19 cellular contexts compared by ENCODE assay signal in genomic region chr13:39414339-39414738, GRCh38.
A peak's percentile ranks its signal among the peaks of the same experiment; 100 is the strongest.
DNase-seq lines count a peak whose midpoint lies in the region; ATAC-seq and TF ChIP-seq lines count a peak whose summit lies in the region.
"Had no signal": no experiment of that assay in that cellular context is flagged by ENCODE, and none has a peak within 500 bp of the region (broad histone marks: within the 10 kb centered on the region; RNA-seq: fewer than 3 reads in every experiment).

No MANE protein-coding gene starts in this region.

- ATAC-seq in GM21825 (IDR thresholded peaks at IDR 0.05; ENCODE audit: unreplicated experiment) (peak; percentile 75), GM21360 (IDR thresholded peaks at IDR 0.05; ENCODE audit: unreplicated experiment) (no peak), HG03097 (IDR thresholded peaks at IDR 0.05; ENCODE audit: low FRiP score, unreplicated experiment) (no peak), GM21528 (IDR thresholded peaks at IDR 0.05; ENCODE audit: low FRiP score, unreplicated experiment) (no peak)
- ATAC-seq: activated T-helper 17 cell treated with anti-CD3 and anti-CD28 coated beads, Interleukin-2, amount 50 U/mL, for 72 hours; stimulated activated naive CD8-positive, alpha-beta T cell treated with anti-CD3 and anti-CD28 coated beads, Interleukin-15, Interleukin-2, amounts not matched to agents 100 U/mL and 50 U/mL, for 24 hours had no signal

- DNase-seq in GM12865 (ENCODE audit: low read depth) (peak; percentile 23), esophagus muscularis mucosa (ENCODE audit: extremely low spot score) (no peak), NCI-H524 (lab: John Stamatoyannopoulos, UW) (no peak)
- DNase-seq: activated CD4-positive, CD25-positive, alpha-beta regulatory T cell; central memory CD4-positive, alpha-beta T cell; endodermal cell; NCI-H2081 treated with DMSO at 0.1 percent for 48 hours; NCI-H510A; retina; SIG-M5; stimulated activated naive CD8-positive, alpha-beta T cell treated with anti-CD3 and anti-CD28 coated beads, Interleukin-15, Interleukin-2, amounts not matched to agents 100 U/mL and 50 U/mL, for 24 hours; T-helper 2 cell had no signal

- no peak for TF ChIP-seq POLR2A in esophagus muscularis mucosa (IDR thresholded peaks at IDR 0.05; ENCODE audit: low read depth)

- H3K9me3 ChIP-seq in esophagus muscularis mucosa (no peaks in the 10 kb centered on the region), subcutaneous abdominal adipose tissue (ENCODE audit: control insufficient read depth in 5 of 5, low read length in 5 of 5) (no peaks in the 10 kb centered on the region)

- H3K4me3 ChIP-seq in GM12865 (ENCODE audit: low read depth, low read length) (no peak overlapping the region), esophagus muscularis mucosa (no peak overlapping the region), subcutaneous abdominal adipose tissue (ENCODE audit: low read depth in 1 of 5, low read length in 5 of 5) (no peak overlapping the region)

- no peaks in the 10 kb centered on the region for H3K36me3 ChIP-seq in esophagus muscularis mucosa
- H3K36me3 ChIP-seq in subcutaneous abdominal adipose tissue (ENCODE audit: control insufficient read depth in 5 of 5, insufficient read depth in 5 of 5, low read length in 5 of 5): no peaks in the 10 kb centered on the region

- H3K27ac ChIP-seq in esophagus muscularis mucosa (replicated peaks in 1 of 4): peak overlapping the region; percentile 13 to 58 (median 47)
- H3K27ac ChIP-seq in subcutaneous abdominal adipose tissue (ENCODE audit: low read depth, low read length): peak overlapping the region; percentile 91
- H3K27ac ChIP-seq: HL-60 had no signal

- no peak for TF ChIP-seq EP300 in esophagus muscularis mucosa (IDR thresholded peaks at IDR 0.05)

- intact Hi-C loops in esophagus muscularis mucosa (cut with DNase I): no loop called here

- H3K4me1 ChIP-seq in esophagus muscularis mucosa (peaks cover 59 to 84% (median 64%) of the 10 kb centered on the region in 4 donors), subcutaneous abdominal adipose tissue (ENCODE audit: control insufficient read depth in 5 of 5, insufficient read depth in 5 of 5, low read length in 5 of 5) (peaks cover 16 to 70% (median 59%) of the 10 kb centered on the region in 5 donors)

- H3K9ac ChIP-seq in subcutaneous abdominal adipose tissue (ENCODE audit: low read length in 5 of 5): peak overlapping the region in 4 of 5 donors; percentile 21 to 62 (median 54)

- H3K27me3 ChIP-seq in esophagus muscularis mucosa: no peaks in the 10 kb centered on the region
- H3K27me3 ChIP-seq in subcutaneous abdominal adipose tissue (ENCODE audit: control insufficient read depth in 5 of 5, insufficient read depth in 4 of 5, low read length in 5 of 5): no peaks in the 10 kb centered on the region

- TF ChIP-seq CTCF in GM12865 (IDR thresholded peaks at IDR 0.05; ENCODE audit: insufficient read depth, low read depth, low read length, missing control alignments): no peak
- no peak for TF ChIP-seq CTCF in esophagus muscularis mucosa (IDR thresholded peaks at IDR 0.05)
